Comparison of ENCODE assay signal across 6 cellular contexts in the genomic region with DNA sequence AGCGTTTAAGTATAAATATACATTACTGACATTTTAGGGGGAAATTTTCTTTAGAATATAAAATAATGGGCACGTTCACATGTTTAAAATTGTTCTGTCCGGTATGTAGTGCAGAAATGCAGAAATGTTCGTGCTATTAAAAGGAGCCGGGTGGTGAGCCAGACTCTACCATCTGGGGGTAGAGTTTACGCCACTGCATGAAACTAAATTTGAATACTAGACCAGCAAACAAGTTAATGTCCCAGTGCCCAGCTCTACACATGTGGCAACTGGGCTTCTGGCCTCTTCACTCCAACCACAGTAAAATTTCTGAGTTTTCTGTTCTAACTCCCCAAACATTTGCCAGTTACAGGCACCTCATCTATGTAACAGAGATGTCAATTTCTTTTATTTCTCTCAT.
"Had no signal": no experiment of that assay in that cellular context is flagged by ENCODE, and none has a peak within 500 bp of the region (broad histone marks: within the 10 kb centered on the region; RNA-seq: fewer than 3 reads in every experiment).

No MANE protein-coding gene starts in this region.

- H3K4me2 ChIP-seq: GM23338 had no signal

- H3K27ac ChIP-seq: HL-60 had no signal

- ATAC-seq: GM23338, HepG2 had no signal

- H2AFZ ChIP-seq: GM23338 had no signal

- H3K4me3 ChIP-seq: GM23338 had no signal

- DNase-seq: H9, HCEC 1CT, KBM-7 had no signal
